ENCODE assay signal across 18 cellular contexts in the genomic region with DNA sequence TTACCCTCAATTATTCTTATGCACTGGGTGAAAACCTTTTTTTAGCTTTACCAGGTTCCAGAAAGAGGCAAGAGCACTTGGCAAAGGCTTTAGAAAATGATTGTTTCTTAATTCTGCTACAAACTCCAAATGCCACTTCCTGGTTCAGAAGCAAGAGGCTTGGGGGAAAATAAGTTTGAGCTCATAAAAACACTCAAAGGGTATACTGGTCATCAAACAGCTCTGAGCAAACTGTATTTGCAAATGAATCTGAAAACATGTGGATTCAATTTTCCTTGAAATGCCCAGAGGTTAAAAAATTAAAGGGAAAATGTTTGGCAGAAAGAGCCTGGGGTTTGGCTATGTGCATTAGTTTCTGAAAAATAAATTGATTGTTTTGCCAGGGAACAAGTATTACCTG.
DNase-seq lines count a peak whose midpoint lies in the region; ATAC-seq and TF ChIP-seq lines count a peak whose summit lies in the region.
"Had no signal": no experiment of that assay in that cellular context is flagged by ENCODE, and none has a peak within 500 bp of the region (broad histone marks: within the 10 kb centered on the region; RNA-seq: fewer than 3 reads in every experiment).

No MANE protein-coding gene starts in this region.

- H3K36me3 ChIP-seq in muscle layer of duodenum (ENCODE audit: control insufficient read depth in 1 of 2, insufficient read depth in 2 of 2, low read length in 2 of 2), result no peaks in the 10 kb centered on the region
- no peaks in the 10 kb centered on the region for H3K36me3 ChIP-seq in A673 (ENCODE audit: insufficient read depth, low read length, poor library complexity, severe bottlenecking)
- H3K36me3 ChIP-seq: ascending aorta, HAP-1 had no signal

- intact Hi-C loops in A673 (cut with micrococcal nuclease; ENCODE audit: unreplicated experiment), result no loop called here

- H3K27me3 ChIP-seq in muscle layer of duodenum (ENCODE audit: low read depth, low read length), result no peaks in the 10 kb centered on the region
- peaks cover 2% of the 10 kb centered on the region for H3K27me3 ChIP-seq in A673 (replicated peaks; ENCODE audit: insufficient read depth, low read depth, low read length, poor library complexity)
- H3K27me3 ChIP-seq: ascending aorta had no signal

- peak; percentile 48 for DNase-seq in AG08395 (ENCODE audit: low spot score)
- DNase-seq in EL, result peak; percentile 32
- DNase-seq in brain pericyte (ENCODE audit: low read depth, low spot score), result peak; percentile 27
- no peak for DNase-seq in A673 (ENCODE audit: low spot score)
- DNase-seq in activated CD4-positive, alpha-beta T cell treated with anti-CD3 and anti-CD28 coated beads, Interleukin-2, amount 50 U/mL, for 48 hours, result no peak
- DNase-seq: activated naive CD4-positive, alpha-beta T cell treated with Interleukin-2 at 50 U/mL for 16 hours; GDM1; KG1; NCI-H1092; NCI-H524 treated with DMSO at 0.1 percent for 48 hours; stimulated activated naive CD8-positive, alpha-beta T cell treated with anti-CD3 and anti-CD28 coated beads, Interleukin-15, amount 100 ng/mL, for 72 hours; T1000 had no signal

- no TSS peak for BruUV-seq in A673 (replicated peaks; lab: Mats Ljungman, UMichigan)

- H3K27ac ChIP-seq in muscle layer of duodenum (ENCODE audit: low read length) (peak overlapping the region; percentile 27), A673 (ENCODE audit: low read depth, low read length, poor library complexity, severe bottlenecking) (no peak overlapping the region)

- POLR2A ChIA-PET in A673 (lab: Charles Lee; ENCODE audit: low non-redundant PET), result no interaction called here

- H3K9me3 ChIP-seq in muscle layer of duodenum (ENCODE audit: control insufficient read depth in 1 of 2, low read length in 2 of 2) (no peaks in the 10 kb centered on the region), A673 (ENCODE audit: low read depth, low read length, poor library complexity, severe bottlenecking) (no peaks in the 10 kb centered on the region)
- H3K9me3 ChIP-seq: ascending aorta, HAP-1 had no signal

- peaks cover 0 to 24% of the 10 kb centered on the region in 2 donors for H3K4me1 ChIP-seq in muscle layer of duodenum (ENCODE audit: control insufficient read depth in 1 of 2, insufficient read depth in 2 of 2, low read length in 2 of 2)
- H3K4me1 ChIP-seq in A673 (ENCODE audit: insufficient read depth, low read length, poor library complexity, severe bottlenecking), result no peaks in the 10 kb centered on the region
- H3K4me1 ChIP-seq: ascending aorta, HAP-1 had no signal

- H3K4me3 ChIP-seq in muscle layer of duodenum (ENCODE audit: low read depth in 1 of 2, low read length in 2 of 2), result no peak overlapping the region
- H3K4me3 ChIP-seq in A673 (ENCODE audit: low read depth, low read length, poor library complexity, severe bottlenecking), result no peak overlapping the region
- H3K4me3 ChIP-seq: ascending aorta, coronary artery, HAP-1 had no signal

- ATAC-seq in HG03139 (IDR thresholded peaks at IDR 0.05; ENCODE audit: unreplicated experiment), result no peak
- no peak for ATAC-seq in HG02571 (IDR thresholded peaks at IDR 0.05; ENCODE audit: unreplicated experiment)
- ATAC-seq: stimulated activated naive CD8-positive, alpha-beta T cell treated with anti-CD3 and anti-CD28 coated beads, Interleukin-15, amount 100 ng/mL, for 72 hours had no signal

- TF ChIP-seq CTCF in A673 (conservative IDR thresholded peaks at IDR 0.05; ENCODE audit: low read depth, low read length), result no peak

- CTCF ChIA-PET in A673 (lab: Charles Lee), result no interaction called here

Comparison
In these comparisons a context has a peak if more than half of its experiments do, and no peak if none do; other contexts are left out.
1. DNase-seq: peak in AG08395 (single experiment), EL (single experiment) and brain pericyte (single experiment); none in A673 (single experiment) and activated CD4-positive, alpha-beta T cell treated with anti-CD3 and anti-CD28 coated beads, Interleukin-2, amount 50 U/mL, for 48 hours (0 of 2).